In genomic region chr16:75023019-75023418, GRCh38 we compare ENCODE assay signal across 24 cellular contexts. TPM values are rescaled to one million over a fixed set of nuclear protein-coding genes. Genes with fewer than 3 reads are reported as not detected.
DNase-seq lines count a peak whose midpoint lies in the region; ATAC-seq, FAIRE-seq and TF ChIP-seq lines count a peak whose summit lies in the region.
"Had no signal": no experiment of that assay in that cellular context is flagged by ENCODE, and none has a peak within 500 bp of the region (broad histone marks: within the 10 kb centered on the region; RNA-seq: fewer than 3 reads in every experiment).

No MANE protein-coding gene starts in this region.

- H3F3A ChIP-seq in neural progenitor cell (ENCODE audit: low read depth): no peaks in the 10 kb centered on the region

- H3K4me2 ChIP-seq in neural progenitor cell: no peak overlapping the region

- H3K4me3 ChIP-seq in neural progenitor cell: no peak overlapping the region
- H3K4me3 ChIP-seq: adrenal gland, cardiac muscle cell, uterus had no signal

- H3K9ac ChIP-seq in neural progenitor cell: no peak overlapping the region

- peak overlapping the region; percentile 73 for H3K27ac Mint-ChIP-seq in activated naive CD8-positive, alpha-beta T cell treated with anti-CD3 and anti-CD28 coated beads, Interleukin-2, amount 50 U/mL, for 24 hours
- peak overlapping the region; percentile 21 for H3K27ac Mint-ChIP-seq in neural progenitor cell
- H3K27ac Mint-ChIP-seq in naive thymus-derived CD8-positive, alpha-beta T cell: peak overlapping the region in 1 of 10 donors; percentile 53
- H3K27ac Mint-ChIP-seq: dendritic cell treated with granulocyte-macrophage colony-stimulating factor and Interleukin-4, amounts not matched to agents 40 ng/mL and 50 ng/mL, for 4 days had no signal

- peak; percentile 55 to 69 for ATAC-seq in activated T-cell treated with anti-CD3 and anti-CD28 coated beads, Interleukin-2, amount 50 U/mL, for 4 hours
- peak; percentile 63 for ATAC-seq in activated naive CD8-positive, alpha-beta T cell treated with anti-CD3 and anti-CD28 coated beads, Interleukin-2, amount 50 U/mL, for 24 hours
- ATAC-seq in naive thymus-derived CD8-positive, alpha-beta T cell: no peak
- ATAC-seq: right cardiac atrium had no signal

- H3K79me2 ChIP-seq in neural progenitor cell (ENCODE audit: low read depth): peaks cover 100% of the 10 kb centered on the region

- H4K20me1 ChIP-seq in neural progenitor cell (ENCODE audit: low read depth): peaks cover 8% of the 10 kb centered on the region

- H3K36me3 Mint-ChIP-seq in activated T-cell treated with anti-CD3 and anti-CD28 coated beads, Interleukin-2, amount 50 U/mL, for 4 hours (ENCODE audit: insufficient read depth): peaks cover 13% of the 10 kb centered on the region
- peaks cover 16% of the 10 kb centered on the region for H3K36me3 Mint-ChIP-seq in activated naive CD8-positive, alpha-beta T cell treated with anti-CD3 and anti-CD28 coated beads, Interleukin-2, amount 50 U/mL, for 24 hours (ENCODE audit: low read depth)
- peaks cover 37% of the 10 kb centered on the region for H3K36me3 Mint-ChIP-seq in neural progenitor cell
- H3K36me3 Mint-ChIP-seq in naive thymus-derived CD8-positive, alpha-beta T cell: peaks cover 0 to 15% (median 14%) of the 10 kb centered on the region in 3 donors
- H3K36me3 Mint-ChIP-seq: CD4-positive, CD25-positive, alpha-beta regulatory T cell had no signal

- H3K9me3 ChIP-seq in neural progenitor cell (ENCODE audit: low read depth): no peaks in the 10 kb centered on the region

- H3K9me3 Mint-ChIP-seq in activated T-cell treated with anti-CD3 and anti-CD28 coated beads, Interleukin-2, amount 50 U/mL, for 4 hours: peaks cover 9% of the 10 kb centered on the region
- peaks cover 17% of the 10 kb centered on the region for H3K9me3 Mint-ChIP-seq in activated naive CD8-positive, alpha-beta T cell treated with anti-CD3 and anti-CD28 coated beads, Interleukin-2, amount 50 U/mL, for 24 hours
- H3K9me3 Mint-ChIP-seq in neural progenitor cell: peaks cover 40% of the 10 kb centered on the region
- H3K9me3 Mint-ChIP-seq in naive thymus-derived CD8-positive, alpha-beta T cell: peaks cover 5 to 17% (median 13%) of the 10 kb centered on the region in 9 donors

- no peaks in the 10 kb centered on the region for H3K27me3 ChIP-seq in neural progenitor cell
- H3K27me3 ChIP-seq: adrenal gland, cardiac muscle cell, uterus had no signal

- no peak for TF ChIP-seq POLR2A in H54 (IDR thresholded peaks at IDR 0.05; ENCODE audit: low read depth, low read length)

- H2AFZ ChIP-seq in neural progenitor cell (replicated peaks): no peak overlapping the region

- H3K36me3 ChIP-seq in neural progenitor cell: peaks cover 3% of the 10 kb centered on the region
- H3K36me3 ChIP-seq: adrenal gland, cardiac muscle cell, uterus had no signal

- peaks cover 23% of the 10 kb centered on the region for H3K4me1 Mint-ChIP-seq in activated T-cell treated with anti-CD3 and anti-CD28 coated beads, Interleukin-2, amount 50 U/mL, for 4 hours (ENCODE audit: low read depth)
- peaks cover 23% of the 10 kb centered on the region for H3K4me1 Mint-ChIP-seq in activated naive CD8-positive, alpha-beta T cell treated with anti-CD3 and anti-CD28 coated beads, Interleukin-2, amount 50 U/mL, for 24 hours
- peaks cover 3% of the 10 kb centered on the region for H3K4me1 Mint-ChIP-seq in neural progenitor cell
- peaks cover 6 to 14% (median 13%) of the 10 kb centered on the region in 4 donors for H3K4me1 Mint-ChIP-seq in naive thymus-derived CD8-positive, alpha-beta T cell

- TF ChIP-seq CTCF in neural progenitor cell (IDR thresholded peaks at IDR 0.05): no peak

- POLR2A ChIA-PET in naive thymus-derived CD8-positive, alpha-beta T cell (lab: Charles Lee): no interaction called here

- peak; percentile 6 for FAIRE-seq in H54 (lab: Jason Lieb, UNC)
- FAIRE-seq: endothelial cell of umbilical vein, GM12891, kidney had no signal

- H3K27me3 Mint-ChIP-seq in activated T-cell treated with anti-CD3 and anti-CD28 coated beads, Interleukin-2, amount 50 U/mL, for 4 hours (ENCODE audit: low read depth): no peaks in the 10 kb centered on the region
- no peaks in the 10 kb centered on the region for H3K27me3 Mint-ChIP-seq in activated naive CD8-positive, alpha-beta T cell treated with anti-CD3 and anti-CD28 coated beads, Interleukin-2, amount 50 U/mL, for 24 hours
- H3K27me3 Mint-ChIP-seq in neural progenitor cell (ENCODE audit: insufficient read depth, low read depth): peaks cover 8% of the 10 kb centered on the region
- H3K27me3 Mint-ChIP-seq in naive thymus-derived CD8-positive, alpha-beta T cell: peaks cover 0 to 1% (median 0%) of the 10 kb centered on the region in 5 donors
- H3K27me3 Mint-ChIP-seq: CD4-positive, CD25-positive, alpha-beta regulatory T cell; dendritic cell treated with granulocyte-macrophage colony-stimulating factor and Interleukin-4, amounts not matched to agents 40 ng/mL and 50 ng/mL, for 4 days had no signal

- H3K4me1 ChIP-seq in neural progenitor cell: no peaks in the 10 kb centered on the region

- H3K4me3 Mint-ChIP-seq in activated T-cell treated with anti-CD3 and anti-CD28 coated beads, Interleukin-2, amount 50 U/mL, for 4 hours: no peak overlapping the region
- H3K4me3 Mint-ChIP-seq in activated naive CD8-positive, alpha-beta T cell treated with anti-CD3 and anti-CD28 coated beads, Interleukin-2, amount 50 U/mL, for 24 hours: no peak overlapping the region
- H3K4me3 Mint-ChIP-seq in neural progenitor cell: no peak overlapping the region
- H3K4me3 Mint-ChIP-seq in naive thymus-derived CD8-positive, alpha-beta T cell: no peak overlapping the region
- H3K4me3 Mint-ChIP-seq: CD4-positive, CD25-positive, alpha-beta regulatory T cell; dendritic cell treated with granulocyte-macrophage colony-stimulating factor and Interleukin-4, amounts not matched to agents 40 ng/mL and 50 ng/mL, for 4 days had no signal

- H3K27ac ChIP-seq in neural progenitor cell: no peak overlapping the region
- H3K27ac ChIP-seq: adrenal gland, cardiac muscle cell, uterus had no signal

- DNase-seq in activated T-cell treated with anti-CD3 and anti-CD28 coated beads, Interleukin-2, amount 50 U/mL, for 4 hours: no peak
- DNase-seq in activated T-cell treated with anti-CD3 and anti-CD28 coated beads, Interleukin-2, amount 50 U/mL, for 48 hours: no peak
- no peak for DNase-seq in H54 (ENCODE audit: insufficient read length, low spot score)
- no peak for DNase-seq in activated naive CD8-positive, alpha-beta T cell treated with anti-CD3 and anti-CD28 coated beads, Interleukin-2, amount 50 U/mL, for 24 hours
- DNase-seq in neural progenitor cell (ENCODE audit: low spot score): no peak
- no peak for DNase-seq in naive thymus-derived CD8-positive, alpha-beta T cell
- no peak for DNase-seq in hypothalamus (lab: John Stamatoyannopoulos, UW)
- DNase-seq in 8988T: no peak
- DNase-seq: CD4-positive, CD25-positive, alpha-beta regulatory T cell; DMS 273 treated with DMSO at 0.1 percent for 48 hours; kidney; NCI-H1694; NCI-H2171 treated with DMSO at 0.1 percent for 48 hours; NCI-H774; right cardiac atrium; SHP77; stimulated activated CD4-positive, alpha-beta T cell treated with anti-CD3 and anti-CD28 coated beads, Interleukin-12 subunit alpha, Interleukin-12 subunit beta, amount 100 ng/mL, for 4 hours; stimulated activated CD8-positive, alpha-beta memory T cell treated with anti-CD3 and anti-CD28 coated beads, Interleukin-4, amount 100 ng/mL, for 48 hours; uterus had no signal

RNA-seq across cellular contexts. Expression of gene ZNRF1, which starts 24.2 kb away (rescaled TPM):
- 10 to 100 TPM; 18.8 to 30.5 (median 25.0) TPM for total RNA-seq in activated T-cell treated with anti-CD3 and anti-CD28 coated beads, Interleukin-2, amount 50 U/mL, for 4 hours
- total RNA-seq in neural progenitor cell (ENCODE audit: low replicate concordance): 9.3 and 26.3 TPM in 2 replicates
- total RNA-seq in naive thymus-derived CD8-positive, alpha-beta T cell: 1 to 10 TPM; 1.3 to 1.5 TPM
- polyA plus RNA-seq in naive thymus-derived CD8-positive, alpha-beta T cell: 1 to 10 TPM in 2 of 3 donors, under 1 TPM in 1; 0.73 to 1.3 (median 1.3) TPM

RNA-seq across cellular contexts. Expression of gene WDR59, which starts 38.1 kb away (rescaled TPM):
- 10 to 100 TPM; 49.3 to 61.8 (median 58.4) TPM for total RNA-seq in activated T-cell treated with anti-CD3 and anti-CD28 coated beads, Interleukin-2, amount 50 U/mL, for 4 hours
- 38.4 and 64.0 TPM in 2 replicates for total RNA-seq in neural progenitor cell (ENCODE audit: low replicate concordance)
- 100 to 1,000 TPM; 125 to 130 TPM for total RNA-seq in naive thymus-derived CD8-positive, alpha-beta T cell
- 10 to 100 TPM in 1 of 3 donors, 1 to 10 TPM in 2; 6.9 to 12.9 (median 9.7) TPM for polyA plus RNA-seq in naive thymus-derived CD8-positive, alpha-beta T cell

Comparison
In these comparisons a context has a peak if more than half of its experiments do, and no peak if none do; other contexts are left out.
1. ATAC-seq: peak in activated T-cell treated with anti-CD3 and anti-CD28 coated beads, Interleukin-2, amount 50 U/mL, for 4 hours (2 of 2) and activated naive CD8-positive, alpha-beta T cell treated with anti-CD3 and anti-CD28 coated beads, Interleukin-2, amount 50 U/mL, for 24 hours (single experiment); none in naive thymus-derived CD8-positive, alpha-beta T cell (0 of 2).